8 cellular contexts compared by ENCODE assay signal in genomic region chr2:229133155-229133772, GRCh38.
A peak's percentile ranks its signal among the peaks of the same experiment; 100 is the strongest.
DNase-seq lines count a peak whose midpoint lies in the region; ATAC-seq, FAIRE-seq and TF ChIP-seq lines count a peak whose summit lies in the region.

No MANE protein-coding gene starts in this region.

- CTCF ChIA-PET in HepG2 (lab: Yijun Ruan, JAX; ENCODE audit: low intra/inter-chr PET ratio, low total read pairs) = interaction anchor here (2.0 kb wide), 1 partner anchor 140 kb away, joined by 16 read pairs; no protein-coding TSS in a partner anchor

- H3K36me3 ChIP-seq in body of pancreas (replicated peaks in 1 of 2; ENCODE audit: insufficient read depth in 1 of 2, low read depth in 2 of 2) (no peaks in the 10 kb centered on the region), HepG2 (replicated peaks in 1 of 2; ENCODE audit: control insufficient read depth in 1 of 2, insufficient read depth in 2 of 2, low read length in 2 of 2) (no peaks in the 10 kb centered on the region)

- TF ChIP-seq EP300 in HepG2 (IDR thresholded peaks at IDR 0.05; ENCODE audit: low read depth in 2 of 2, low read length in 2 of 2) = no peak
- TF ChIP-seq EP300 in HepG2 (CRISPR knock-in tag; IDR thresholded peaks at IDR 0.05; ENCODE audit: borderline replicate concordance) = no peak

- H3K27ac ChIP-seq in body of pancreas (no peak overlapping the region), HepG2 (ENCODE audit: extremely low read length, insufficient read depth, low read length) (no peak overlapping the region)

- POLR2A ChIA-PET in HepG2 (lab: Yijun Ruan, JAX) = no interaction called here

- no peak overlapping the region for H3K4me3 ChIP-seq in body of pancreas
- no peak overlapping the region for H3K4me3 ChIP-seq in HepG2 (replicated peaks in 1 of 3; ENCODE audit: insufficient read depth in 1 of 3, low read depth in 2 of 3, low read length in 3 of 3)

- H3K27me3 ChIP-seq in body of pancreas = no peaks in the 10 kb centered on the region
- H3K27me3 ChIP-seq in HepG2 (ENCODE audit: control insufficient read depth in 1 of 2, insufficient read depth in 2 of 2, low read length in 2 of 2) = no peaks in the 10 kb centered on the region

- peak; percentile 71 for TF ChIP-seq RAD21 in HepG2 (CRISPR knock-in tag; IDR thresholded peaks at IDR 0.05)

- TF ChIP-seq CTCF in body of pancreas (IDR thresholded peaks at IDR 0.05) = peak; percentile 33 to 89 (median 75)
- peak; percentile 59 for TF ChIP-seq CTCF in HepG2 (CRISPR knock-in tag; IDR thresholded peaks at IDR 0.05)
- no peak for TF ChIP-seq CTCF in GM10266 (IDR thresholded peaks at IDR 0.05; ENCODE audit: control insufficient read depth, insufficient read depth, low read depth, missing control alignments)

- ATAC-seq in body of pancreas = peak; percentile 80
- ATAC-seq in HepG2 = peak; percentile 63
- ATAC-seq in activated T-helper 17 cell treated with anti-CD3 and anti-CD28 coated beads, Interleukin-2, amount 50 U/mL, for 72 hours (replicated peaks) = no peak
- ATAC-seq in HG03442 (IDR thresholded peaks at IDR 0.05; ENCODE audit: unreplicated experiment) = no peak
- no peak for ATAC-seq in GM19324 (IDR thresholded peaks at IDR 0.05; ENCODE audit: low FRiP score, unreplicated experiment)

- peaks cover 5% of the 10 kb centered on the region for H3K9me3 Mint-ChIP-seq in activated T-helper 17 cell treated with anti-CD3 and anti-CD28 coated beads, Interleukin-2, amount 50 U/mL, for 72 hours

- intact Hi-C loops in body of pancreas (cut with DNase I) (loop anchor here (5.0 to 10.0 kb wide), 2 partner anchors 144 to 452 kb away; no protein-coding TSS in a partner anchor), HepG2 (cut with micrococcal nuclease; ENCODE audit: unreplicated experiment) (no loop called here)

- 23% methylated on average over 5 of the region's 5 CpGs for WGBS in body of pancreas, 2 donors
- WGBS in HepG2 (ENCODE audit: low lambda C conversion rate) = 23% methylated on average over 5 of the region's 5 CpGs

- H3K36me3 Mint-ChIP-seq in activated T-helper 17 cell treated with anti-CD3 and anti-CD28 coated beads, Interleukin-2, amount 50 U/mL, for 72 hours (ENCODE audit: low read depth) = no peaks in the 10 kb centered on the region

- DNase-seq in GDM1 (lab: John Stamatoyannopoulos, UW) = peak; percentile 0
- peak; percentile 24 for DNase-seq in NCI-H146 treated with DMSO at 0.1 percent for 48 hours (lab: John Stamatoyannopoulos, UW; ENCODE audit: unreplicated experiment)
- peak in 3 of 4 donors; percentile 26 to 58 (median 26) for DNase-seq in body of pancreas
- peak; percentile 18 for DNase-seq in HepG2 (ENCODE audit: low spot score)
- no peak for DNase-seq in GM10266 (ENCODE audit: extremely low spot score)

- H3K4me1 ChIP-seq in body of pancreas (peaks cover 5% of the 10 kb centered on the region), HepG2 (ENCODE audit: insufficient read depth, low read length) (no peaks in the 10 kb centered on the region)

- no peak overlapping the region for H2AFZ ChIP-seq in HepG2 (ENCODE audit: low read length)

- H3K4me3 Mint-ChIP-seq in activated T-helper 17 cell treated with anti-CD3 and anti-CD28 coated beads, Interleukin-2, amount 50 U/mL, for 72 hours = no peak overlapping the region

- no peak overlapping the region for H3K27ac Mint-ChIP-seq in activated T-helper 17 cell treated with anti-CD3 and anti-CD28 coated beads, Interleukin-2, amount 50 U/mL, for 72 hours

- no peaks in the 10 kb centered on the region for H3K9me3 ChIP-seq in body of pancreas
- H3K9me3 ChIP-seq in HepG2 (ENCODE audit: low read length) = peaks cover 85% of the 10 kb centered on the region

- no TSS peak for BruUV-seq in HepG2 (replicated peaks; lab: Mats Ljungman, UMichigan)

- peak; percentile 79 for FAIRE-seq in HepG2 (lab: Jason Lieb, UNC)

- no peaks in the 10 kb centered on the region for H3K4me1 Mint-ChIP-seq in activated T-helper 17 cell treated with anti-CD3 and anti-CD28 coated beads, Interleukin-2, amount 50 U/mL, for 72 hours

- H3K27me3 Mint-ChIP-seq in activated T-helper 17 cell treated with anti-CD3 and anti-CD28 coated beads, Interleukin-2, amount 50 U/mL, for 72 hours = peaks cover 1% of the 10 kb centered on the region

- in situ Hi-C loops in HepG2 (cut with HindIII; ENCODE audit: extremely low pct_ligation_motif_present, low pct_unique_long_range_greater_than_20kb) = no loop called here

- no peak overlapping the region for H3K9ac ChIP-seq in HepG2 (ENCODE audit: insufficient read depth, low read depth, low read length)

- TF ChIP-seq POLR2A in body of pancreas (IDR thresholded peaks at IDR 0.05) (no peak), HepG2 (IDR thresholded peaks at IDR 0.05; ENCODE audit: insufficient read depth in 1 of 2, low read depth in 2 of 2, low read length in 2 of 2) (no peak)

- H3K4me2 ChIP-seq in HepG2 (ENCODE audit: low read depth, low read length) = no peak overlapping the region

- H4K20me1 ChIP-seq in HepG2 (ENCODE audit: insufficient read depth, low read length) = no peaks in the 10 kb centered on the region

- no peaks in the 10 kb centered on the region for H3K79me2 ChIP-seq in HepG2 (ENCODE audit: insufficient read depth, low read length)

TF ChIP-seq in HepG2, 621 proteins besides CTCF, POLR2A, EP300 and RAD21:
- TF ChIP-seq ZNF652 (CRISPR knock-in tag; IDR thresholded peaks at IDR 0.05; ENCODE audit: borderline replicate concordance, low read depth) (no peak), STAG1 (CRISPR knock-in tag; IDR thresholded peaks at IDR 0.05) (peak; percentile 68), SMC3 (IDR thresholded peaks at IDR 0.05; ENCODE audit: low read length) (peak; percentile 63; the same call in 1 of the 2 replicates), ZNF83 (CRISPR knock-in tag; IDR thresholded peaks at IDR 0.05; ENCODE audit: borderline replicate concordance) (no peak), MIER2 (CRISPR knock-in tag; IDR thresholded peaks at IDR 0.05) (no peak)

Comparison
In these comparisons a context has a peak if more than half of its experiments do, and no peak if none do; other contexts are left out.
1. ATAC-seq: peak in body of pancreas (single experiment) and HepG2 (single experiment); none in activated T-helper 17 cell treated with anti-CD3 and anti-CD28 coated beads, Interleukin-2, amount 50 U/mL, for 72 hours (single experiment), HG03442 (single experiment) and GM19324 (single experiment).